ENCODE assay signal across 30 cellular contexts in genomic region chr1:172628416-172628815, GRCh38. TPM values are rescaled to one million over a fixed set of nuclear protein-coding genes. Genes with fewer than 3 reads are reported as not detected.
"Had no signal": no experiment of that assay in that cellular context is flagged by ENCODE, and none has a peak within 500 bp of the region (broad histone marks: within the 10 kb centered on the region; RNA-seq: fewer than 3 reads in every experiment).

No MANE protein-coding gene starts in this region.

- H3K27ac ChIP-seq: brain microvascular endothelial cell, esophagus squamous epithelium, heart right ventricle, left lung, testis, vagina, WERI-Rb-1 had no signal

- H3K27me3 ChIP-seq: brain microvascular endothelial cell, esophagus squamous epithelium, heart right ventricle, left lung, testis, vagina had no signal

- H3K36me3 Mint-ChIP-seq: stimulated activated memory B cell treated with anti-CD40 and anti-IgM and Interleukin-4, amounts not matched to agents 10 μg/mL and 1 μg/mL and 100 μg/mL, for 72 hours; type B pancreatic cell had no signal

- DNase-seq: activated CD4-positive, alpha-beta T cell treated with anti-CD3 and anti-CD28 coated beads for 1 hour; activated CD4-positive, alpha-beta T cell treated with anti-CD3 and anti-CD28 coated beads, Interleukin-2, amount 50 U/mL, for 1 hour; activated CD8-positive, alpha-beta memory T cell treated with anti-CD3 and anti-CD28 coated beads for 24 hours; activated CD8-positive, alpha-beta memory T cell treated with anti-CD3 and anti-CD28 coated beads, Interleukin-2, amount 50 U/mL, for 4 hours; activated naive CD4-positive, alpha-beta T cell; activated T-cell treated with anti-CD3 and anti-CD28 coated beads, Interleukin-2, amount 50 U/mL, for 24 hours; anterior cingulate cortex; brain microvascular endothelial cell; caudate nucleus; endodermal cell; esophagus squamous epithelium; heart right ventricle; kidney; left lung; naive thymus-derived CD4-positive, alpha-beta T cell; occipital lobe; stimulated activated CD4-positive, alpha-beta T cell treated with anti-CD3 and anti-CD28 coated beads, Interleukin-15, amount 100 ng/mL, for 24 hours; testis; WERI-Rb-1 had no signal

- H3K4me2 ChIP-seq: smooth muscle cell had no signal

- H3K4me1 ChIP-seq: esophagus squamous epithelium, left lung, testis, vagina had no signal

- ATAC-seq: heart right ventricle; left lung; sciatic nerve; stimulated activated memory B cell treated with anti-CD40 and anti-IgM and Interleukin-4, amounts not matched to agents 10 μg/mL and 1 μg/mL and 100 μg/mL, for 72 hours had no signal

- H3K4me3 ChIP-seq: esophagus squamous epithelium, heart right ventricle, left lung, lung, smooth muscle cell, testis, vagina had no signal

- H3K9me3 Mint-ChIP-seq: activated T-cell treated with anti-CD3 and anti-CD28 coated beads, Interleukin-2, amount 50 U/mL, for 24 hours; activated T-helper 2 cell treated with anti-CD3 and anti-CD28 coated beads, Interferon-gamma antibody, Interleukin-2, Interleukin-4, amounts not matched to agents 10 μg/mL and 5 μg/mL and 100 μg/mL, durations not matched to agents 14 hours and 24 hours and 36 hours; stimulated activated memory B cell treated with anti-CD40 and anti-IgM and Interleukin-4, amounts not matched to agents 10 μg/mL and 1 μg/mL and 100 μg/mL, for 72 hours had no signal

- H3K4me1 Mint-ChIP-seq: endodermal cell, neural crest cell had no signal

- H3K36me3 ChIP-seq: brain microvascular endothelial cell, esophagus squamous epithelium, heart right ventricle, left lung, vagina, WERI-Rb-1 had no signal

- H3K27ac Mint-ChIP-seq: activated T-cell treated with anti-CD3 and anti-CD28 coated beads, Interleukin-2, amount 50 U/mL, for 24 hours; activated T-helper 2 cell treated with anti-CD3 and anti-CD28 coated beads, Interferon-gamma antibody, Interleukin-2, Interleukin-4, amounts not matched to agents 10 μg/mL and 5 μg/mL and 100 μg/mL, durations not matched to agents 14 hours and 24 hours and 36 hours; endodermal cell; stimulated activated memory B cell treated with anti-CD40 and anti-IgM and Interleukin-4, amounts not matched to agents 10 μg/mL and 1 μg/mL and 100 μg/mL, for 72 hours; type B pancreatic cell had no signal

- H3K4me3 Mint-ChIP-seq: activated T-cell treated with anti-CD3 and anti-CD28 coated beads, Interleukin-2, amount 50 U/mL, for 24 hours; endodermal cell; neural crest cell; stimulated activated memory B cell treated with anti-CD40 and anti-IgM and Interleukin-4, amounts not matched to agents 10 μg/mL and 1 μg/mL and 100 μg/mL, for 72 hours; type B pancreatic cell had no signal

- H3K9me3 ChIP-seq: esophagus squamous epithelium, left lung, testis, vagina had no signal

- H3K27me3 Mint-ChIP-seq: stimulated activated memory B cell treated with anti-CD40 and anti-IgM and Interleukin-4, amounts not matched to agents 10 μg/mL and 1 μg/mL and 100 μg/mL, for 72 hours; type B pancreatic cell had no signal

- FAIRE-seq: colon, kidney, TTC549 had no signal

RNA-seq across cellular contexts. Expression of gene FASLG, which starts 30.5 kb away (rescaled TPM):
- total RNA-seq: dermis microvascular lymphatic vessel endothelial cell, endodermal cell, neural crest cell, occipital lobe, smooth muscle cell, testis, vagina had no signal
